8 cellular contexts compared by ENCODE assay signal in the genomic region with DNA sequence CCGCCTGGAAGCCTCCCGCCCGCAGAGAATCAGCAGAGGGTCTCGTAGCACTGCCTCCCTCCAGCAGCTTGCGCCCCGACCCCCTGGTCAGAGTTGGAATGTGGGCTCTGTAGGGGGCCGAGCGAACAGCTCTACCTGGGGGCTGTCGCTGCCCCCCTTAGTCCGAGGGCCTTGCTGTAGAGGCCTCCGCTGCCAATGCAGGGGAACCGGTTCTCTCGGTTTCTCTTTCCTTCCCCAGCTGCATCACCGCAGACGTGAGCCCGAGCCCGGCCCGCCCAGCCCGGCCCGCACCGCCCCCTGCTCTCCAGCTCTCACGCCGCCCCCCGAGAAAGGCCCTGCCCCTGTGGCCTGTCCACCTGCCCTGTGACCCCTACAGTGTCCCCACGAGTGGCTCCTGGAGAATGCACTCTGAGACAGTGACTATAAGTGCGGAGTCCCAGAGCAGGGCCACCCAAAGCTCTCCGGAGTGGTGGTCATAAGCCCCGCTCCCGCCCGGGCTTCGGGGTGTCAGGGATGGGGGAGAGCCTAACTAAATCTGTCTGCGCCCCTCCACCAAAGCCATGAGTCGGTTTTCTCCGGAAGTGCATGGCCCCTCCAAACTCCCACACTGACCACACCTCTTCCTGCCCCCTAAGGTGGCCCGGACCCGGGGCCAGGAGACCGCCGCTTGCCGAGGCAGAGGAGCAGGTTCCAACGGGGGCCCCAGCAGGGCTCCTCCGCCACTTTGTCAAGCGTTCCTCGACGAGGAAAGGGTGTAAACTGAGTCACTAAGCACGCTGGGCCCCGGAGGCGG. TPM values are rescaled to one million over a fixed set of nuclear protein-coding genes. Genes with fewer than 3 reads are reported as not detected.
DNase-seq lines count a peak whose midpoint lies in the region; ATAC-seq and TF ChIP-seq lines count a peak whose summit lies in the region.

No MANE protein-coding gene starts in this region.

- DNase-seq in activated CD8-positive, alpha-beta T cell treated with anti-CD3 and anti-CD28 coated beads for 36 hours: peak; percentile 79
- DNase-seq in left ventricle myocardium inferior (no peak), hypothalamus (lab: John Stamatoyannopoulos, UW) (no peak), LoVo (ENCODE audit: low spot score) (no peak), G401 (ENCODE audit: low spot score) (no peak)

- H3K4me3 Mint-ChIP-seq in activated CD8-positive, alpha-beta T cell treated with anti-CD3 and anti-CD28 coated beads for 36 hours: peak overlapping the region; percentile 76

- ATAC-seq in GM18511 (IDR thresholded peaks at IDR 0.05; ENCODE audit: unreplicated experiment) (peak; percentile 19), HG02938 (IDR thresholded peaks at IDR 0.05; ENCODE audit: unreplicated experiment) (peak; percentile 25)
- ATAC-seq in activated CD8-positive, alpha-beta T cell treated with anti-CD3 and anti-CD28 coated beads for 36 hours: peak; percentile 53

- CTCF ChIA-PET in activated CD8-positive, alpha-beta T cell treated with anti-CD3 and anti-CD28 coated beads for 36 hours (lab: Charles Lee): interaction anchor here (1.2 kb wide), 1 partner anchor 15 kb away, joined by 5 read pairs; no protein-coding TSS in a partner anchor

- H3K27me3 Mint-ChIP-seq in activated CD8-positive, alpha-beta T cell treated with anti-CD3 and anti-CD28 coated beads for 36 hours: peaks cover 6% of the 10 kb centered on the region

- peak overlapping the region; percentile 74 for H3K4me3 ChIP-seq in left ventricle myocardium inferior
- peak overlapping the region; percentile 29 to 60 (median 38) for H3K4me3 ChIP-seq in skeletal muscle tissue (ENCODE audit: low read length in 3 of 3)

- H3K9me3 ChIP-seq in left ventricle myocardium inferior (replicated peaks): no peaks in the 10 kb centered on the region
- no peaks in the 10 kb centered on the region for H3K9me3 ChIP-seq in skeletal muscle tissue (ENCODE audit: control insufficient read depth in 3 of 3, low read length in 3 of 3)

- in situ Hi-C loops in G401 (cut with HindIII; ENCODE audit: low sequenced_read_pairs): no loop called here

- no peak overlapping the region for H3K9ac ChIP-seq in skeletal muscle tissue (ENCODE audit: low read depth in 1 of 3, low read length in 3 of 3)

- H3K27ac Mint-ChIP-seq in activated CD8-positive, alpha-beta T cell treated with anti-CD3 and anti-CD28 coated beads for 36 hours: peak overlapping the region; percentile 38

- POLR2A ChIA-PET in activated CD8-positive, alpha-beta T cell treated with anti-CD3 and anti-CD28 coated beads for 36 hours (lab: Charles Lee): interaction anchor here (1.1 to 1.6 kb wide), 2 partner anchors 19 to 125 kb away, joined by 3 to 4 read pairs; no protein-coding TSS in a partner anchor

- no peak for TF ChIP-seq CTCF in activated CD8-positive, alpha-beta T cell treated with anti-CD3 and anti-CD28 coated beads for 36 hours (IDR thresholded peaks at IDR 0.05)
- TF ChIP-seq CTCF in left ventricle myocardium inferior (IDR thresholded peaks at IDR 0.05; ENCODE audit: borderline replicate concordance): no peak

- H3K36me3 ChIP-seq in left ventricle myocardium inferior (peaks cover 12% of the 10 kb centered on the region), skeletal muscle tissue (ENCODE audit: control insufficient read depth in 3 of 3, insufficient read depth in 3 of 3, low read length in 3 of 3) (peaks cover 0 to 5% (median 5%) of the 10 kb centered on the region in 3 donors)

- H3K27ac ChIP-seq in left ventricle myocardium inferior (replicated peaks) (peak overlapping the region; percentile 94), skeletal muscle tissue (ENCODE audit: low read depth, low read length) (no peak overlapping the region)

- H3K9me3 Mint-ChIP-seq in activated CD8-positive, alpha-beta T cell treated with anti-CD3 and anti-CD28 coated beads for 36 hours: no peaks in the 10 kb centered on the region

- no peaks in the 10 kb centered on the region for H3K36me3 Mint-ChIP-seq in activated CD8-positive, alpha-beta T cell treated with anti-CD3 and anti-CD28 coated beads for 36 hours (ENCODE audit: low read depth)

- peaks cover 14% of the 10 kb centered on the region for H3K4me1 Mint-ChIP-seq in activated CD8-positive, alpha-beta T cell treated with anti-CD3 and anti-CD28 coated beads for 36 hours (ENCODE audit: low read depth)

- intact Hi-C loops in activated CD8-positive, alpha-beta T cell treated with anti-CD3 and anti-CD28 coated beads for 36 hours (cut with micrococcal nuclease): no loop called here
- intact Hi-C loops in left ventricle myocardium inferior (cut with micrococcal nuclease): no loop called here

- peaks cover 62% of the 10 kb centered on the region for H3K4me1 ChIP-seq in left ventricle myocardium inferior
- peaks cover 23 to 33% (median 23%) of the 10 kb centered on the region in 3 donors for H3K4me1 ChIP-seq in skeletal muscle tissue (ENCODE audit: control insufficient read depth in 3 of 3, insufficient read depth in 3 of 3, low read length in 3 of 3)

- H3K27me3 ChIP-seq in left ventricle myocardium inferior (ENCODE audit: low read depth) (peaks cover 44% of the 10 kb centered on the region), skeletal muscle tissue (ENCODE audit: control insufficient read depth in 3 of 3, insufficient read depth in 3 of 3, low read length in 3 of 3) (peaks cover 22 to 39% (median 31%) of the 10 kb centered on the region in 3 donors)

RNA-seq across cellular contexts. Expression of a gene that starts 1.7 kb away (rescaled TPM):
- 10 to 100 TPM; 37.8 to 40.9 TPM for total RNA-seq in activated CD8-positive, alpha-beta T cell treated with anti-CD3 and anti-CD28 coated beads for 36 hours
- total RNA-seq in left ventricle myocardium inferior (15.1 TPM), skeletal muscle tissue (4.7 TPM)
- 20.9 and 24.9 TPM in 2 replicates for total RNA-seq in G401 (2014; rRNA removed; shearing (Covaris generic))

RNA-seq across cellular contexts. Expression of a gene that starts 59.6 kb away (rescaled TPM):
- 10 to 100 TPM; 18.8 to 20.0 TPM for total RNA-seq in activated CD8-positive, alpha-beta T cell treated with anti-CD3 and anti-CD28 coated beads for 36 hours
- total RNA-seq in left ventricle myocardium inferior (27.3 TPM), skeletal muscle tissue (7.8 TPM)
- 5.6 and 8.7 TPM in 2 replicates for total RNA-seq in G401 (2014; rRNA removed; shearing (Covaris generic))
